Comparison of ENCODE assay signal across 34 cellular contexts in the genomic region with DNA sequence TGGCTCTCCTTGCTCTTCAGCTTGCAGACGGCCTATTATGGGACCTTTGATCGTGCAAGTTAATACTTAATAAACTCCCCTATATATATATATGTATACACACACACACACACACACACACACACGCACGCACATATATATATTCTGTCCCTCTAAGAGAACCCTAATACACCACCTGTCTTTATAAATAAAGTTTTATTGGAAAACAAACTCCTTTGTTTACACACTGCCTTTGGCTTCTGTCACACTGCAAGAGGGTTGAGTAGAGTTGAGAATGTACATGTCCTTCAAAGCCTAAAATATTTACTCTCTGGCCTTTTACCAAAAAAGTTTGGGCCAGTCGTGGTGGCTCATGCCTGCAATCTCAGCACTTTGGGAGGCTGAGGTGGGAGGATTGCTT. TPM values are rescaled to one million over a fixed set of nuclear protein-coding genes. Genes with fewer than 3 reads are reported as not detected.
"Had no signal": no experiment of that assay in that cellular context is flagged by ENCODE, and none has a peak within 500 bp of the region (broad histone marks: within the 10 kb centered on the region; RNA-seq: fewer than 3 reads in every experiment).

No MANE protein-coding gene starts in this region.

- H3K4me3 ChIP-seq: adrenal gland, ascending aorta, body of pancreas, breast epithelium, cardiac muscle cell had no signal

- H3K4me1 ChIP-seq: adrenal gland, ascending aorta, body of pancreas, breast epithelium had no signal

- ATAC-seq: activated naive CD4-positive, alpha-beta T cell treated with anti-CD3 and anti-CD28 coated beads, Interleukin-2, amount 50 U/mL, for 72 hours; activated naive CD8-positive, alpha-beta T cell treated with anti-CD3 and anti-CD28 coated beads, Interleukin-2, amount 50 U/mL, for 24 hours; activated T-cell treated with anti-CD3 and anti-CD28 coated beads, Interleukin-2, amount 50 U/mL, for 4 hours; activated T-cell treated with anti-CD3 and anti-CD28 coated beads, Interleukin-2, amount 50 U/mL, for 72 hours; activated T-helper 17 cell treated with anti-CD3 and anti-CD28 coated beads, Interleukin-2, amount 50 U/mL, for 72 hours; body of pancreas had no signal

- H3K36me3 ChIP-seq: adrenal gland, ascending aorta, brain microvascular endothelial cell, breast epithelium, cardiac muscle cell had no signal

- FAIRE-seq: astrocyte, bronchial epithelial cell had no signal

- DNase-seq: activated effector memory CD4-positive, alpha-beta T cell treated with anti-CD3 and anti-CD28 coated beads, Interleukin-2, amount 50 U/mL, for 16 hours; activated effector memory CD4-positive, alpha-beta T cell treated with Interleukin-2 at 50 U/mL for 16 hours; activated gamma-delta T cell; activated gamma-delta T cell treated with Interleukin-2 at 50 U/mL for 16 hours; activated naive CD4-positive, alpha-beta T cell; activated naive CD4-positive, alpha-beta T cell treated with anti-CD3 and anti-CD28 coated beads for 36 hours; activated naive CD4-positive, alpha-beta T cell treated with anti-CD3 and anti-CD28 coated beads, Interleukin-2, amount 10 ng/mL, durations not matched to agents 7 days and 5 days; activated naive CD4-positive, alpha-beta T cell treated with anti-CD3 and anti-CD28 coated beads, Interleukin-2, amount 50 U/mL, for 16 hours; activated naive CD4-positive, alpha-beta T cell treated with Interleukin-2 at 50 U/mL for 16 hours; activated naive CD8-positive, alpha-beta T cell treated with anti-CD3 and anti-CD28 coated beads for 36 hours; activated naive CD8-positive, alpha-beta T cell treated with anti-CD3 and anti-CD28 coated beads, Interleukin-2, amount 10 ng/mL, durations not matched to agents 7 days and 5 days; activated naive CD8-positive, alpha-beta T cell treated with anti-CD3 and anti-CD28 coated beads, Interleukin-2, amount 50 U/mL, for 24 hours; activated T-cell treated with anti-CD3 and anti-CD28 coated beads, Interleukin-2, amount 50 U/mL, for 24 hours; activated T-cell treated with anti-CD3 and anti-CD28 coated beads, Interleukin-2, amount 50 U/mL, for 4 hours; activated T-cell treated with anti-CD3 and anti-CD28 coated beads, Interleukin-2, amount 50 U/mL, for 48 hours; activated T-cell treated with anti-CD3 and anti-CD28 coated beads, Interleukin-2, amount 50 U/mL, for 72 hours; adrenal gland; amniotic stem cell; amygdala; anterior cingulate cortex; aorta; body of pancreas; brain microvascular endothelial cell; caudate nucleus; central memory CD4-positive, alpha-beta T cell; cerebellar nuclear complex had no signal

- H3K27me3 ChIP-seq: ascending aorta, body of pancreas, cardiac muscle cell had no signal

- H3K9me3 ChIP-seq: adrenal gland, ascending aorta, body of pancreas, breast epithelium had no signal

- H3K27ac ChIP-seq: adrenal gland, ascending aorta, body of pancreas, brain microvascular endothelial cell, breast epithelium, cardiac muscle cell had no signal

RNA-seq across cellular contexts. Expression of a gene that starts 26.2 kb away (rescaled TPM):
- total RNA-seq: activated naive CD8-positive, alpha-beta T cell treated with anti-CD3 and anti-CD28 coated beads for 36 hours; activated naive CD8-positive, alpha-beta T cell treated with anti-CD3 and anti-CD28 coated beads, Interleukin-2, amount 10 ng/mL, durations not matched to agents 7 days and 5 days; aorta; ascending aorta; cardiac muscle cell; cerebellum had no signal
- polyA plus RNA-seq: aorta had no signal
